Comparison of ENCODE assay signal across 13 cellular contexts in the genomic region with DNA sequence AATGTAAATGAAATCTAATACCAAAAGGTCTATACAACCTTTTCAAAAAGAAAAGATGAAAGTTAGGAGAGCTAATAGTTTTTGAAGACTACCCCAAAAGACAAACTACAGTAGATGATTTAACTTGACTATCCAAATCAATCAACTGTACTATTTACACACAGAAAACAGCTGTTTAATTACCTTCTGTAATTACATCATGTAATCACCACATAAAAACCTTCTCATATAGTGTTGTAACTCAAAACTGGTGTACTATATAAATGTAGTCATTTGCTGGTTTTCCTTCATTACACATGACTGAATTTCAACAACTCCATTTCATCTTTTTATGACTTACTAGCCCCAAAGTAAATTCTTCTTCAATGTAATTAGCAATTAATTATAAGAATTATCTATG.
"Had no signal": no experiment of that assay in that cellular context is flagged by ENCODE, and none has a peak within 500 bp of the region (broad histone marks: within the 10 kb centered on the region; RNA-seq: fewer than 3 reads in every experiment).

No MANE protein-coding gene starts in this region.

- H3K9me3 Mint-ChIP-seq: activated naive CD4-positive, alpha-beta T cell treated with anti-CD3 and anti-CD28 coated beads, Interleukin-2, amount 50 U/mL, for 24 hours; dendritic cell treated with granulocyte-macrophage colony-stimulating factor and Interleukin-4, amounts not matched to agents 40 ng/mL and 50 ng/mL, for 4 days; naive thymus-derived CD4-positive, alpha-beta T cell; stimulated activated effector memory CD8-positive, alpha-beta T cell treated with anti-CD3 and anti-CD28 coated beads, Interleukin-12 subunit alpha, Interleukin-12 subunit beta, amount 100 ng/mL, for 72 hours; type B pancreatic cell had no signal

- H3K9me3 ChIP-seq: esophagus muscularis mucosa, ovary, testis had no signal

- H3K36me3 ChIP-seq: cardiac muscle cell, esophagus muscularis mucosa, ovary had no signal

- H3K27me3 ChIP-seq: cardiac muscle cell, ovary, testis had no signal

- H3K27ac Mint-ChIP-seq: activated naive CD4-positive, alpha-beta T cell treated with anti-CD3 and anti-CD28 coated beads, Interleukin-2, amount 50 U/mL, for 24 hours; dendritic cell treated with granulocyte-macrophage colony-stimulating factor and Interleukin-4, amounts not matched to agents 40 ng/mL and 50 ng/mL, for 4 days; stimulated activated effector memory CD8-positive, alpha-beta T cell treated with anti-CD3 and anti-CD28 coated beads, Interleukin-12 subunit alpha, Interleukin-12 subunit beta, amount 100 ng/mL, for 72 hours; type B pancreatic cell had no signal

- H3K27ac ChIP-seq: cardiac muscle cell, esophagus muscularis mucosa, ovary, testis had no signal

- DNase-seq: activated CD4-positive, alpha-beta T cell treated with anti-CD3 and anti-CD28 coated beads, Interleukin-2, amount 50 U/mL, for 4 hours; activated gamma-delta T cell; effector CD8-positive, alpha-beta T cell; ovary; stimulated activated CD4-positive, alpha-beta T cell treated with anti-CD3 and anti-CD28 coated beads, Interleukin-4, amount 100 ng/mL, for 24 hours; testis had no signal

- H3K4me3 Mint-ChIP-seq: activated naive CD4-positive, alpha-beta T cell treated with anti-CD3 and anti-CD28 coated beads, Interleukin-2, amount 50 U/mL, for 24 hours; dendritic cell treated with granulocyte-macrophage colony-stimulating factor and Interleukin-4, amounts not matched to agents 40 ng/mL and 50 ng/mL, for 4 days; naive thymus-derived CD4-positive, alpha-beta T cell; stimulated activated effector memory CD8-positive, alpha-beta T cell treated with anti-CD3 and anti-CD28 coated beads, Interleukin-12 subunit alpha, Interleukin-12 subunit beta, amount 100 ng/mL, for 72 hours had no signal

- H3K36me3 Mint-ChIP-seq: activated naive CD4-positive, alpha-beta T cell treated with anti-CD3 and anti-CD28 coated beads, Interleukin-2, amount 50 U/mL, for 24 hours; stimulated activated effector memory CD8-positive, alpha-beta T cell treated with anti-CD3 and anti-CD28 coated beads, Interleukin-12 subunit alpha, Interleukin-12 subunit beta, amount 100 ng/mL, for 72 hours had no signal

- H3K27me3 Mint-ChIP-seq: activated naive CD4-positive, alpha-beta T cell treated with anti-CD3 and anti-CD28 coated beads, Interleukin-2, amount 50 U/mL, for 24 hours; type B pancreatic cell had no signal

- H3K4me3 ChIP-seq: cardiac muscle cell, esophagus muscularis mucosa, ovary, testis had no signal
